ENCODE assay signal across 16 cellular contexts in the genomic region with DNA sequence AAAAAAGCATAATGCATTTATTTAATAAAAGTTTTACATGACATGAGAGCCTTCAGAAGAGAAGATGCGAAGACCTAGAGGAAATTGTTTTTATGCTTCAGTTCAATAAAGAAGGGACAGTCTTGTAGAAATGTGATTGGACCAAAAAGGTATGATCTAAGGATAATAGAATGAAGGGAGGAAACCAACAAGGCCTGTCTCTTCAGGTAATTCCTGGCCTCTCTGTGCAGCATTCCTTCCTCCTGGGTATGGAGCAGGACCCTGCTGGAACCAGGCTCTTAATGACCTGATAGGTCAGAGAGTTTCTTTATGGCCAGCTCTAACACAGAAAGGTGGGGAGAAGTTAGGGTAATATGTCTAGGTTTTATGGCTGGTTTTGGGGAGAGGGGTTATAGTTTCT.
A peak's percentile ranks its signal among the peaks of the same experiment; 100 is the strongest.
DNase-seq lines count a peak whose midpoint lies in the region; ATAC-seq, FAIRE-seq and TF ChIP-seq lines count a peak whose summit lies in the region.
"Had no signal": no experiment of that assay in that cellular context is flagged by ENCODE, and none has a peak within 500 bp of the region (broad histone marks: within the 10 kb centered on the region; RNA-seq: fewer than 3 reads in every experiment).

No MANE protein-coding gene starts in this region.

- no peak for FAIRE-seq in bronchial epithelial cell (lab: Jason Lieb, UNC)
- FAIRE-seq: GM12892 had no signal

- H3K4me1 ChIP-seq in PC-9 (replicated peaks; ENCODE audit: insufficient read depth) = peaks cover 24% of the 10 kb centered on the region
- H3K4me1 ChIP-seq in GM23338 (ENCODE audit: insufficient read depth) = peaks cover 12% of the 10 kb centered on the region
- no peaks in the 10 kb centered on the region for H3K4me1 ChIP-seq in Peyer's patch
- H3K4me1 ChIP-seq: BLaER1 treated with 17β-estradiol and CSF1 and Interleukin-3, amounts not matched to agents 10 nM and 100 nM had no signal

- H3K9me2 ChIP-seq in PC-9 (ENCODE audit: insufficient read depth) = no peaks in the 10 kb centered on the region
- H3K9me2 ChIP-seq in GM23338 (ENCODE audit: insufficient read depth) = no peaks in the 10 kb centered on the region

- H3K27ac Mint-ChIP-seq in GM23338 (no peak overlapping the region), immature natural killer cell (no peak overlapping the region)
- H3K27ac Mint-ChIP-seq: B cell; CD8-positive, alpha-beta memory T cell; H9 had no signal

- peaks cover 35% of the 10 kb centered on the region for H3K4me1 Mint-ChIP-seq in GM23338
- no peaks in the 10 kb centered on the region for H3K4me1 Mint-ChIP-seq in immature natural killer cell
- H3K4me1 Mint-ChIP-seq: B cell; CD8-positive, alpha-beta memory T cell had no signal

- no peak overlapping the region for H3K27ac ChIP-seq in PC-9
- no peak overlapping the region for H3K27ac ChIP-seq in GM23338 (ENCODE audit: low read depth)
- no peak overlapping the region for H3K27ac ChIP-seq in Peyer's patch
- H3K27ac ChIP-seq: BLaER1 treated with 17β-estradiol and CSF1 and Interleukin-3, amounts not matched to agents 10 nM and 100 nM had no signal

- CTCF ChIA-PET in PC-9 (lab: Charles Lee) = no interaction called here

- H4K20me1 ChIP-seq in PC-9 (ENCODE audit: insufficient read depth) (no peaks in the 10 kb centered on the region), GM23338 (replicated peaks; ENCODE audit: insufficient read depth) (no peaks in the 10 kb centered on the region)
- H4K20me1 ChIP-seq: BLaER1 treated with 17β-estradiol and CSF1 and Interleukin-3, amounts not matched to agents 10 nM and 100 nM had no signal

- TF ChIP-seq POLR2A in Peyer's patch (IDR thresholded peaks at IDR 0.05) = no peak

- H3K79me2 ChIP-seq in PC-9 (ENCODE audit: low read depth) = no peaks in the 10 kb centered on the region
- H3K79me2 ChIP-seq in GM23338 (replicated peaks; ENCODE audit: insufficient read depth) = no peaks in the 10 kb centered on the region

- no peak overlapping the region for H3K4me3 ChIP-seq in PC-9
- H3K4me3 ChIP-seq in bronchial epithelial cell (ENCODE audit: low read depth, low read length) = no peak overlapping the region
- H3K4me3 ChIP-seq in GM23338 = no peak overlapping the region
- H3K4me3 ChIP-seq in Peyer's patch = no peak overlapping the region
- H3K4me3 ChIP-seq: BLaER1 treated with 17β-estradiol and CSF1 and Interleukin-3, amounts not matched to agents 10 nM and 100 nM had no signal

- H3K27me3 Mint-ChIP-seq in GM23338 (ENCODE audit: insufficient read depth, low read depth, poor library complexity) (peaks cover 1% of the 10 kb centered on the region), immature natural killer cell (ENCODE audit: low read depth in 3 of 3) (peaks cover 1 to 7% (median 2%) of the 10 kb centered on the region in 3 donors)

- no peak for ATAC-seq in GM23338

- DNase-seq in PC-9 (no peak), bronchial epithelial cell (ENCODE audit: low read depth) (peak; percentile 65), islet precursor cell (peak; percentile 69), GM23338 (ENCODE audit: low spot score) (no peak), T1000 (lab: John Stamatoyannopoulos, UW) (no peak), Peyer's patch (no peak), immature natural killer cell (no peak)
- DNase-seq: CD8-positive, alpha-beta memory T cell; COR-L47; DMS 273 treated with DMSO at 0.1 percent for 48 hours; GDM1; GOT3; H9 had no signal

- H3K4me2 ChIP-seq in PC-9 (0 out of 2 replicates have a peak overlapping the region, but pooled peaks have one; percentile 21), GM23338 (no peak overlapping the region)
- H3K4me2 ChIP-seq: BLaER1 treated with 17β-estradiol and CSF1 and Interleukin-3, amounts not matched to agents 10 nM and 100 nM had no signal

- POLR2A ChIA-PET in PC-9 (lab: Charles Lee; ENCODE audit: unreplicated experiment) = no interaction called here

- H3F3A ChIP-seq in PC-9 (ENCODE audit: insufficient read depth, low read depth) (peaks cover 9% of the 10 kb centered on the region; the same call in 1 of the 2 replicates), GM23338 (replicated peaks; ENCODE audit: low read depth) (no peaks in the 10 kb centered on the region)

- no TSS peak for BruUV-seq in PC-9 (replicated peaks; lab: Mats Ljungman, UMichigan)

- no peak for TF ChIP-seq CTCF in PC-9 (conservative IDR thresholded peaks at IDR 0.05)
- TF ChIP-seq CTCF in bronchial epithelial cell (IDR thresholded peaks at IDR 0.05; ENCODE audit: insufficient read depth, low read length, severe bottlenecking) = no peak
- TF ChIP-seq CTCF in GM23338 (conservative IDR thresholded peaks at IDR 0.05; ENCODE audit: low read depth in 2 of 2) = no peak
- TF ChIP-seq CTCF in Peyer's patch (IDR thresholded peaks at IDR 0.05) = no peak

- intact Hi-C loops in PC-9 (cut with micrococcal nuclease; ENCODE audit: unreplicated experiment) = loop anchor here (10.0 kb wide), 1 partner anchor 222 kb away; no protein-coding TSS in a partner anchor

- no peaks in the 10 kb centered on the region for H3K27me3 ChIP-seq in PC-9 (ENCODE audit: insufficient read depth, low read depth)
- H3K27me3 ChIP-seq in bronchial epithelial cell (ENCODE audit: control insufficient read depth, insufficient read depth, low read length) = no peaks in the 10 kb centered on the region
- H3K27me3 ChIP-seq in GM23338 (ENCODE audit: insufficient read depth) = no peaks in the 10 kb centered on the region
- no peaks in the 10 kb centered on the region for H3K27me3 ChIP-seq in Peyer's patch
- H3K27me3 ChIP-seq: BLaER1 treated with 17β-estradiol and CSF1 and Interleukin-3, amounts not matched to agents 10 nM and 100 nM had no signal

- no peak overlapping the region for H2AFZ ChIP-seq in PC-9
- no peak overlapping the region for H2AFZ ChIP-seq in GM23338

- H3K9me3 Mint-ChIP-seq in GM23338 (no peaks in the 10 kb centered on the region), immature natural killer cell (no peaks in the 10 kb centered on the region)
- H3K9me3 Mint-ChIP-seq: CD8-positive, alpha-beta memory T cell; H9 had no signal

- no peak overlapping the region for H3K4me3 Mint-ChIP-seq in GM23338
- no peak overlapping the region for H3K4me3 Mint-ChIP-seq in immature natural killer cell
- H3K4me3 Mint-ChIP-seq: B cell; CD8-positive, alpha-beta memory T cell; H9 had no signal

- H3K36me3 Mint-ChIP-seq in GM23338 (ENCODE audit: low read depth) (no peaks in the 10 kb centered on the region), immature natural killer cell (no peaks in the 10 kb centered on the region)
- H3K36me3 Mint-ChIP-seq: CD8-positive, alpha-beta memory T cell had no signal

- no peaks in the 10 kb centered on the region for H3K9me3 ChIP-seq in PC-9 (ENCODE audit: insufficient read depth, low read depth)
- H3K9me3 ChIP-seq in Peyer's patch = no peaks in the 10 kb centered on the region
- H3K9me3 ChIP-seq: BLaER1 treated with 17β-estradiol and CSF1 and Interleukin-3, amounts not matched to agents 10 nM and 100 nM had no signal

- H3K36me3 ChIP-seq in PC-9 (ENCODE audit: low read depth) (no peaks in the 10 kb centered on the region), bronchial epithelial cell (ENCODE audit: control insufficient read depth, insufficient read depth, low read length) (no peaks in the 10 kb centered on the region), GM23338 (ENCODE audit: insufficient read depth) (no peaks in the 10 kb centered on the region), Peyer's patch (no peaks in the 10 kb centered on the region)
- H3K36me3 ChIP-seq: BLaER1 treated with 17β-estradiol and CSF1 and Interleukin-3, amounts not matched to agents 10 nM and 100 nM had no signal

TF ChIP-seq in GM23338, 12 proteins besides CTCF, POLR2A, EP300 and RAD21 (continues in another document):
- no peak for TF ChIP-seq POLR2AphosphoS5 (IDR thresholded peaks at IDR 0.05; ENCODE audit: low read depth)
- TF ChIP-seq, protein P1, sequence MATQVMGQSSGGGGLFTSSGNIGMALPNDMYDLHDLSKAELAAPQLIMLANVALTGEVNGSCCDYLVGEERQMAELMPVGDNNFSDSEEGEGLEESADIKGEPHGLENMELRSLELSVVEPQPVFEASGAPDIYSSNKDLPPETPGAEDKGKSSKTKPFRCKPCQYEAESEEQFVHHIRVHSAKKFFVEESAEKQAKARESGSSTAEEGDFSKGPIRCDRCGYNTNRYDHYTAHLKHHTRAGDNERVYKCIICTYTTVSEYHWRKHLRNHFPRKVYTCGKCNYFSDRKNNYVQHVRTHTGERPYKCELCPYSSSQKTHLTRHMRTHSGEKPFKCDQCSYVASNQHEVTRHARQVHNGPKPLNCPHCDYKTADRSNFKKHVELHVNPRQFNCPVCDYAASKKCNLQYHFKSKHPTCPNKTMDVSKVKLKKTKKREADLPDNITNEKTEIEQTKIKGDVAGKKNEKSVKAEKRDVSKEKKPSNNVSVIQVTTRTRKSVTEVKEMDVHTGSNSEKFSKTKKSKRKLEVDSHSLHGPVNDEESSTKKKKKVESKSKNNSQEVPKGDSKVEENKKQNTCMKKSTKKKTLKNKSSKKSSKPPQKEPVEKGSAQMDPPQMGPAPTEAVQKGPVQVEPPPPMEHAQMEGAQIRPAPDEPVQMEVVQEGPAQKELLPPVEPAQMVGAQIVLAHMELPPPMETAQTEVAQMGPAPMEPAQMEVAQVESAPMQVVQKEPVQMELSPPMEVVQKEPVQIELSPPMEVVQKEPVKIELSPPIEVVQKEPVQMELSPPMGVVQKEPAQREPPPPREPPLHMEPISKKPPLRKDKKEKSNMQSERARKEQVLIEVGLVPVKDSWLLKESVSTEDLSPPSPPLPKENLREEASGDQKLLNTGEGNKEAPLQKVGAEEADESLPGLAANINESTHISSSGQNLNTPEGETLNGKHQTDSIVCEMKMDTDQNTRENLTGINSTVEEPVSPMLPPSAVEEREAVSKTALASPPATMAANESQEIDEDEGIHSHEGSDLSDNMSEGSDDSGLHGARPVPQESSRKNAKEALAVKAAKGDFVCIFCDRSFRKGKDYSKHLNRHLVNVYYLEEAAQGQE (IDR thresholded peaks at IDR 0.05; ENCODE audit: unreplicated experiment) = no peak
- no peak for TF ChIP-seq NANOG (IDR thresholded peaks at IDR 0.05; ENCODE audit: borderline replicate concordance)
- TF ChIP-seq ZNF114 (CRISPR knock-in tag; IDR thresholded peaks at IDR 0.05) = no peak

Comparison
In these comparisons a context has a peak if more than half of its experiments do, and no peak if none do; other contexts are left out.
1. DNase-seq: peak in bronchial epithelial cell (single experiment) and islet precursor cell (single experiment); none in PC-9 (0 of 2), GM23338 (single experiment), T1000 (single experiment), Peyer's patch (0 of 3) and immature natural killer cell (0 of 3).